In the genomic region with DNA sequence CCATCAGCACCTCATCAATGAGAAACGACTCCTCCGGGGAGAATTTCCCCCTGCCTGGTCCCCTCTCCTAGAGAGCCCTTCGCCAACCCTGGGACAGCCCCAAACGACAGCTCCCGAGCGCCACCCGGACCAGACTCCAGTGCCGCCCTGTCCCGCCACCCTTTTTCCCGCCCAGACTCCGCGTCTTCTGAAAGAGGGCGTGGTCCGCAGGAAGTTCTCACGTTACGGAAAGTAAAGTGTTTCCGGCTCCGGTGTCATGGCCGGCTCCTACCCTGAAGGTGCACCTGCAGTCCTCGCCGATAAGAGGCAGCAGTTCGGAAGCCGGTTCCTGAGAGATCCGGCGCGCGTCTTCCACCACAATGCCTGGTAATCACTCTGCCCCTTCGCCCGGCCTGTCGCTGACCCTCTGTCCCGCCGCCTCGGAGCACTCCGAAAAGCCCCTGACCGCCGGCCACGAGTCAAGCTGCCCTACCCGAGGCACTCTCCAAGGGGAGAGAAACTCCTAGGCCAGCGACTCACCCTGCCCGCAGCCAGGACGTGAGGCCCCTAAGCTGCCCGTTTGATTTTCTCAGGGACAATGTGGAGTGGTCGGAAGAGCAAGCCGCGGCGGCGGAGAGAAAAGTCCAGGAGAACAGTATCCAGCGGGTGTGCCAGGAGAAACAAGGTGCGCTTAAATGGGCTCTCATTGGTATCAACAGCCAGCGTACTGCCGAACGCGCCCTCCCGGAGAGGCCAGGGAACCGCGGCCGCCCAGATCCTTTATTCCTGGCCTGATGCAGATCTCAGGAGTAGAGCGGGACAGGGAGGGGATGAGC, we compare ENCODE assay signal across 1 cellular context.
A peak's percentile ranks its signal among the peaks of the same experiment; 100 is the strongest.
TF ChIP-seq lines count a peak whose summit lies in the region.

A gene with protein sequence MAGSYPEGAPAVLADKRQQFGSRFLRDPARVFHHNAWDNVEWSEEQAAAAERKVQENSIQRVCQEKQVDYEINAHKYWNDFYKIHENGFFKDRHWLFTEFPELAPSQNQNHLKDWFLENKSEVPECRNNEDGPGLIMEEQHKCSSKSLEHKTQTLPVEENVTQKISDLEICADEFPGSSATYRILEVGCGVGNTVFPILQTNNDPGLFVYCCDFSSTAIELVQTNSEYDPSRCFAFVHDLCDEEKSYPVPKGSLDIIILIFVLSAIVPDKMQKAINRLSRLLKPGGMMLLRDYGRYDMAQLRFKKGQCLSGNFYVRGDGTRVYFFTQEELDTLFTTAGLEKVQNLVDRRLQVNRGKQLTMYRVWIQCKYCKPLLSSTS (plus strand): TSS at position 251 of the 815 bp plus-strand sequence. CDS start 6 bp downstream, at position 257.

TF ChIP-seq in SK-N-SH, 30 proteins besides CTCF, POLR2A, EP300 and RAD21 (continued from another document):
- TF ChIP-seq, protein P1, sequence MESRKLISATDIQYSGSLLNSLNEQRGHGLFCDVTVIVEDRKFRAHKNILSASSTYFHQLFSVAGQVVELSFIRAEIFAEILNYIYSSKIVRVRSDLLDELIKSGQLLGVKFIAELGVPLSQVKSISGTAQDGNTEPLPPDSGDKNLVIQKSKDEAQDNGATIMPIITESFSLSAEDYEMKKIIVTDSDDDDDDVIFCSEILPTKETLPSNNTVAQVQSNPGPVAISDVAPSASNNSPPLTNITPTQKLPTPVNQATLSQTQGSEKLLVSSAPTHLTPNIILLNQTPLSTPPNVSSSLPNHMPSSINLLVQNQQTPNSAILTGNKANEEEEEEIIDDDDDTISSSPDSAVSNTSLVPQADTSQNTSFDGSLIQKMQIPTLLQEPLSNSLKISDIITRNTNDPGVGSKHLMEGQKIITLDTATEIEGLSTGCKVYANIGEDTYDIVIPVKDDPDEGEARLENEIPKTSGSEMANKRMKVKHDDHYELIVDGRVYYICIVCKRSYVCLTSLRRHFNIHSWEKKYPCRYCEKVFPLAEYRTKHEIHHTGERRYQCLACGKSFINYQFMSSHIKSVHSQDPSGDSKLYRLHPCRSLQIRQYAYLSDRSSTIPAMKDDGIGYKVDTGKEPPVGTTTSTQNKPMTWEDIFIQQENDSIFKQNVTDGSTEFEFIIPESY (IDR thresholded peaks at IDR 0.05; ENCODE audit: borderline replicate concordance, low read depth) = 0 out of 2 replicates have a peak, but pooled peaks have one; percentile 59
- TF ChIP-seq CHD2 (IDR thresholded peaks at IDR 0.05; ENCODE audit: low read length, partially characterized antibody) = peak; percentile 82
- TF ChIP-seq, protein P2, sequence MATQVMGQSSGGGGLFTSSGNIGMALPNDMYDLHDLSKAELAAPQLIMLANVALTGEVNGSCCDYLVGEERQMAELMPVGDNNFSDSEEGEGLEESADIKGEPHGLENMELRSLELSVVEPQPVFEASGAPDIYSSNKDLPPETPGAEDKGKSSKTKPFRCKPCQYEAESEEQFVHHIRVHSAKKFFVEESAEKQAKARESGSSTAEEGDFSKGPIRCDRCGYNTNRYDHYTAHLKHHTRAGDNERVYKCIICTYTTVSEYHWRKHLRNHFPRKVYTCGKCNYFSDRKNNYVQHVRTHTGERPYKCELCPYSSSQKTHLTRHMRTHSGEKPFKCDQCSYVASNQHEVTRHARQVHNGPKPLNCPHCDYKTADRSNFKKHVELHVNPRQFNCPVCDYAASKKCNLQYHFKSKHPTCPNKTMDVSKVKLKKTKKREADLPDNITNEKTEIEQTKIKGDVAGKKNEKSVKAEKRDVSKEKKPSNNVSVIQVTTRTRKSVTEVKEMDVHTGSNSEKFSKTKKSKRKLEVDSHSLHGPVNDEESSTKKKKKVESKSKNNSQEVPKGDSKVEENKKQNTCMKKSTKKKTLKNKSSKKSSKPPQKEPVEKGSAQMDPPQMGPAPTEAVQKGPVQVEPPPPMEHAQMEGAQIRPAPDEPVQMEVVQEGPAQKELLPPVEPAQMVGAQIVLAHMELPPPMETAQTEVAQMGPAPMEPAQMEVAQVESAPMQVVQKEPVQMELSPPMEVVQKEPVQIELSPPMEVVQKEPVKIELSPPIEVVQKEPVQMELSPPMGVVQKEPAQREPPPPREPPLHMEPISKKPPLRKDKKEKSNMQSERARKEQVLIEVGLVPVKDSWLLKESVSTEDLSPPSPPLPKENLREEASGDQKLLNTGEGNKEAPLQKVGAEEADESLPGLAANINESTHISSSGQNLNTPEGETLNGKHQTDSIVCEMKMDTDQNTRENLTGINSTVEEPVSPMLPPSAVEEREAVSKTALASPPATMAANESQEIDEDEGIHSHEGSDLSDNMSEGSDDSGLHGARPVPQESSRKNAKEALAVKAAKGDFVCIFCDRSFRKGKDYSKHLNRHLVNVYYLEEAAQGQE (IDR thresholded peaks at IDR 0.05; ENCODE audit: low read depth, low read length) = peak; percentile 66; the same call in 1 of the 2 replicates
TF ChIP-seq in SK-N-SH: peak in this region for 17; not testable (repeated sequence) for 13.
